ENCODE assay signal across 13 cellular contexts in the genomic region with DNA sequence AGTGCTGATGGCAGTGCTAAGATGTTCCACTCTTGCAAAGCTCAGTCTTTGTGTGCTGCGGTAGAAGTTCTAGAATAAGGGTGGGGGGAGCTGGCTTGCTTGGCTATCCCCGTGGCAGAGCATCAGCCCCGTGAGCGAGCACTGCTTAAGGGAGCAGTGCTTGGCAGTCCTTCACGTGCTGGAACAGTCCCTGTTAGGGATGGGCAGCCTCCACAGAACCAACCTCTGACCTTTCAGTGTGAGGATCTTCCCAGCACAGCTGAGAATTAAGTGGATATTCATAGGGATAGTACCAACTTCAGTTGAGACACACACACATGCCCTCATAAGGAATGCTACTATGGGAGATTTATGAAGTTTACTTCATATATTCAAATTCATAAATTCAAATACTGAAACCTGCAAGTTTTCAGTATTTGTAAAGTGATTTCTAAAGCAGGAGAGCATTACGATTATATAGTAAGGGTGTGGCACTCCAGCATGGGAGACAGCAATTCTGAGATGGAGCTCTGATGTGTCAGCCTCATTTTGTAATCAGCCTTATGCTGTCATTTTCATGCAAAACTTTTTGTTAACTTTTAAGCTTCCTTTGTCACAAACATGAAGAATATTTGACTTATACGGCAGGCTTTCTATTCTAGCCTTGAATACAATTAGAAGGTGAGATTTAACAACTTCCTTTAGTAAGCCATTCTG.
"Had no signal": no experiment of that assay in that cellular context is flagged by ENCODE, and none has a peak within 500 bp of the region (broad histone marks: within the 10 kb centered on the region; RNA-seq: fewer than 3 reads in every experiment).

No MANE protein-coding gene starts in this region.

- DNase-seq: activated CD4-positive, alpha-beta T cell treated with anti-CD3 and anti-CD28 coated beads, Interleukin-2, amount 10 ng/mL, durations not matched to agents 7 days and 5 days; activated CD8-positive, alpha-beta memory T cell treated with anti-CD3 and anti-CD28 coated beads for 24 hours; activated naive CD8-positive, alpha-beta T cell treated with anti-CD3 and anti-CD28 coated beads for 36 hours; brain microvascular endothelial cell; cerebellar nuclear complex; effector CD8-positive, alpha-beta T cell; gastrocnemius medialis; heart right ventricle; naive thymus-derived CD8-positive, alpha-beta T cell; spleen had no signal

- ATAC-seq: naive thymus-derived CD8-positive, alpha-beta T cell had no signal

- H3K4me3 ChIP-seq: gastrocnemius medialis, heart right ventricle, lung, right atrium auricular region, spleen had no signal

- H3K9me3 ChIP-seq: gastrocnemius medialis, heart right ventricle, neutrophil, right atrium auricular region, spleen had no signal

- H3K4me1 ChIP-seq: spleen had no signal

- H3K27me3 ChIP-seq: brain microvascular endothelial cell, gastrocnemius medialis, heart right ventricle, neutrophil, right atrium auricular region, spleen had no signal

- H3K36me3 ChIP-seq: brain microvascular endothelial cell, gastrocnemius medialis had no signal

- H3K27ac ChIP-seq: brain microvascular endothelial cell, gastrocnemius medialis, heart right ventricle, neutrophil, right atrium auricular region, spleen had no signal
